1 cellular context compared by ENCODE assay signal in genomic region chr10:43943119-43943824, GRCh38.
TF ChIP-seq lines count a peak whose summit lies in the region.

No MANE protein-coding gene starts in this region.

TF ChIP-seq in GM23338, 12 proteins besides CTCF, POLR2A, EP300 and RAD21 (continued from another document):
- TF ChIP-seq ZNF462 (CRISPR knock-in tag; IDR thresholded peaks at IDR 0.05) (no peak), ZNF114 (CRISPR knock-in tag; IDR thresholded peaks at IDR 0.05) (no peak), POLR2AphosphoS5 (IDR thresholded peaks at IDR 0.05; ENCODE audit: low read depth) (no peak), ZNF331 (CRISPR knock-in tag; IDR thresholded peaks at IDR 0.05; ENCODE audit: low read depth) (no peak), JUNB (IDR thresholded peaks at IDR 0.05; ENCODE audit: unreplicated experiment) (no peak)
